Comparison of ENCODE assay signal across 8 cellular contexts in the genomic region with DNA sequence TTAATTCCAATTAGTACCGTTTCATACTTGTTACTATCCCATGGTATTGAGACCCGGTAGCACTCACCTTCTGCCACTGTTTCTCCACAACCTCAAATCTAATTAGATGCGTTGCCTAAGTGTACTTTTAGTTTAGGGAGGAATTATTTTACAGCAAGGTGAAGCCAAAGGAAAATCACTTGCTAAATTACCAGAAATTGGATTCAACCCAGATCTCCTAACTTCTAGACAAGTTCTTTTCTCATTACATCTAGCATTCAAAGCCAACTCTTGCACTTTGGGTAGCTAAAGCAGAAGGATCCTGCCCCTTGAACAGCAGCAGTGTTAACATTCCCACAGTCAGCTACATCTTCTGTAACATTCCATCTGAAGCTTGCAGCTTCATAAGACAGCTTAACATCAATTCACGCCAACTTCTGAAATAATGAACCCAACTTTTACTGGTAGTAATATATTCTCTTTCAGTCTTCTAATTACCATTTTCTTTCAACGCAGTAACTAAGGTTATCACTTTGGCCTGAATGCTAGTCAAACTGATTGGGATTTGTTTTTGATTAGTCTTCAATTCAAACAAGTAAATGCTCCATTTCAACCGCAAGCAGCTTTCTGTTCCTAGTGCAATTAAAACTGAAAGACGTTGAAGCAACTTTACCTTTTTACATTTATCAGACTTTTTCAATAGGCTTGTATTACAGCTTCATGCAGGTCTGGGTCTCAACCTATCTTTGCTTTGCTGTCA. TPM values are rescaled to one million over a fixed set of nuclear protein-coding genes. Genes with fewer than 3 reads are reported as not detected.
DNase-seq lines count a peak whose midpoint lies in the region; ATAC-seq and TF ChIP-seq lines count a peak whose summit lies in the region.

No MANE protein-coding gene starts in this region.

- peaks cover 19% of the 10 kb centered on the region for H3K4me1 Mint-ChIP-seq in T-helper 17 cell

- WGBS in sigmoid colon, 2 donors = 25 to 35% methylated on average over 7 of the region's 7 CpGs

- ATAC-seq in GM21423 (IDR thresholded peaks at IDR 0.05; ENCODE audit: unreplicated experiment) (peak; percentile 4), T-helper 17 cell (no peak), GM19452 (IDR thresholded peaks at IDR 0.05; ENCODE audit: unreplicated experiment) (no peak), HG02970 (IDR thresholded peaks at IDR 0.05; ENCODE audit: low FRiP score, unreplicated experiment) (no peak)

- peak overlapping the region; percentile 98 to 99 (median 98) for H3K27ac ChIP-seq in sigmoid colon

- intact Hi-C loops in sigmoid colon (cut with DNase I) = loop anchor here (1.0 to 5.0 kb wide), 2 partner anchors 8 to 520 kb away; a partner anchor contains a TSS

- peaks cover 6% of the 10 kb centered on the region for H3K36me3 Mint-ChIP-seq in T-helper 17 cell (ENCODE audit: low read depth)

- peak overlapping the region; percentile 96 for H3K27ac Mint-ChIP-seq in T-helper 17 cell

- no peak for DNase-seq in AG04449 (ENCODE audit: low read depth, low spot score)
- no peak for DNase-seq in T-helper 17 cell
- DNase-seq in fibroblast of villous mesenchyme (ENCODE audit: low read depth) = peak; percentile 53
- DNase-seq in sigmoid colon = no peak
- no peak for DNase-seq in NCI-H1930 (lab: John Stamatoyannopoulos, UW)

- peak overlapping the region; percentile 95 for H3K4me3 Mint-ChIP-seq in T-helper 17 cell

- POLR2A ChIA-PET in AG04449 (lab: Yijun Ruan, JAX) = interaction anchor here (0.9 to 1.5 kb wide), 3 partner anchors 8 to 15 kb away, joined by 3 to 4 read pairs (median 4); a partner anchor contains a TSS

- no peak for TF ChIP-seq EP300 in sigmoid colon (IDR thresholded peaks at IDR 0.05)

- H3K4me3 ChIP-seq in AG04449 (ENCODE audit: low read depth, low read length) = peak overlapping the region; percentile 89
- H3K4me3 ChIP-seq in fibroblast of villous mesenchyme (ENCODE audit: low read depth, low read length) = peak overlapping the region; percentile 94
- peak overlapping the region; percentile 85 to 98 (median 88) for H3K4me3 ChIP-seq in sigmoid colon

- no peaks in the 10 kb centered on the region for H3K27me3 Mint-ChIP-seq in T-helper 17 cell

- peaks cover 0 to 39% (median 6%) of the 10 kb centered on the region in 4 donors for H3K36me3 ChIP-seq in sigmoid colon

- H3K9me3 ChIP-seq in T-helper 17 cell (ENCODE audit: control insufficient read depth, low read length, poor library complexity, severe bottlenecking) (no peaks in the 10 kb centered on the region), sigmoid colon (no peaks in the 10 kb centered on the region)

- TF ChIP-seq CTCF in AG04449 (IDR thresholded peaks at IDR 0.05; ENCODE audit: insufficient read depth, low read length, missing control alignments) = no peak
- TF ChIP-seq CTCF in fibroblast of villous mesenchyme (IDR thresholded peaks at IDR 0.05; ENCODE audit: insufficient read depth, low read depth, low read length) = no peak
- TF ChIP-seq CTCF in sigmoid colon (IDR thresholded peaks at IDR 0.05) = no peak

- H3K4me1 ChIP-seq in sigmoid colon = peaks cover 0 to 31% (median 25%) of the 10 kb centered on the region in 4 donors

- CTCF ChIA-PET in AG04449 (lab: Yijun Ruan, JAX) = interaction anchor here (1.4 kb wide), 2 partner anchors 49 to 143 kb away, joined by 3 read pairs; a partner anchor contains a TSS

- H3K27me3 ChIP-seq in sigmoid colon = no peaks in the 10 kb centered on the region

- TF ChIP-seq POLR2A in sigmoid colon (IDR thresholded peaks at IDR 0.05) = no peak

RNA-seq across cellular contexts. Expression of a gene that starts 0.9 kb away (rescaled TPM):
- total RNA-seq in T-helper 17 cell (100 to 1,000 TPM; 141 to 160 TPM), fibroblast of villous mesenchyme (381 and 523 TPM in 2 replicates), sigmoid colon (100 to 1,000 TPM; 121 to 197 (median 132) TPM)
- 10 to 100 TPM; 67.9 to 84.8 (median 82.7) TPM for polyA plus RNA-seq in sigmoid colon

RNA-seq across cellular contexts. Expression of a gene that starts 8.6 kb away (rescaled TPM):
- total RNA-seq in T-helper 17 cell = 1 to 10 TPM; 3.5 to 4.9 TPM
- 2.3 and 3.9 TPM in 2 replicates for total RNA-seq in fibroblast of villous mesenchyme
- 1 to 10 TPM; 3.9 to 7.5 (median 5.3) TPM for total RNA-seq in sigmoid colon
- 1 to 10 TPM in 2 of 3 donors, under 1 TPM in 1; 0.60 to 1.9 (median 1.6) TPM for polyA plus RNA-seq in sigmoid colon
